17 cellular contexts compared by ENCODE assay signal in genomic region chr18:57738078-57738477, GRCh38.
A peak's percentile ranks its signal among the peaks of the same experiment; 100 is the strongest.
DNase-seq lines count a peak whose midpoint lies in the region; FAIRE-seq and TF ChIP-seq lines count a peak whose summit lies in the region.
"Had no signal": no experiment of that assay in that cellular context is flagged by ENCODE, and none has a peak within 500 bp of the region (broad histone marks: within the 10 kb centered on the region; RNA-seq: fewer than 3 reads in every experiment).

No MANE protein-coding gene starts in this region.

- no peak for TF ChIP-seq CTCF in astrocyte (IDR thresholded peaks at IDR 0.05; ENCODE audit: insufficient read depth, low read depth, low read length)
- TF ChIP-seq CTCF in hepatocyte (IDR thresholded peaks at IDR 0.05; ENCODE audit: poor library complexity): no peak
- TF ChIP-seq CTCF in smooth muscle cell (IDR thresholded peaks at IDR 0.05; ENCODE audit: borderline replicate concordance, insufficient read depth, poor library complexity, severe bottlenecking): no peak
- no peak for TF ChIP-seq CTCF in Caco-2 (IDR thresholded peaks at IDR 0.05; ENCODE audit: insufficient read depth in 1 of 2, low read depth in 1 of 2, low read length in 1 of 2, severe bottlenecking in 1 of 2, unreplicated experiment in 1 of 2)

- peak; percentile 27 for DNase-seq in GM23248
- no peak for DNase-seq in astrocyte (ENCODE audit: low read depth)
- DNase-seq in hepatocyte (ENCODE audit: low spot score): no peak
- no peak for DNase-seq in smooth muscle cell (lab: John Stamatoyannopoulos, UW; ENCODE audit: unreplicated experiment)
- DNase-seq in NCI-H2029 treated with DMSO at 0.1 percent for 48 hours (lab: John Stamatoyannopoulos, UW): no peak
- no peak for DNase-seq in NCI-H187 (lab: John Stamatoyannopoulos, UW)
- DNase-seq in Caco-2: no peak
- no peak for DNase-seq in NCI-H2081 (lab: John Stamatoyannopoulos, UW)
- DNase-seq: activated CD4-positive, alpha-beta T cell treated with anti-CD3 and anti-CD28 coated beads, Interleukin-2, amount 50 U/mL, for 4 hours; BE2C; effector CD8-positive, alpha-beta T cell; NCI-H1105 treated with DMSO at 0.1 percent for 48 hours; NCI-H524 had no signal

- H3K4me2 ChIP-seq in GM23248 (ENCODE audit: unreplicated experiment): peak overlapping the region; percentile 88
- peak overlapping the region; percentile 69 for H3K4me2 ChIP-seq in astrocyte (ENCODE audit: low read length)
- H3K4me2 ChIP-seq in hepatocyte: peak overlapping the region; percentile 38
- H3K4me2 ChIP-seq in smooth muscle cell: peak overlapping the region; percentile 49

- CTCF ChIA-PET in Caco-2 (lab: Charles Lee): no interaction called here

- H3K4me3 ChIP-seq in GM23248 (peak overlapping the region; percentile 19), astrocyte (ENCODE audit: insufficient read depth, low read depth, low read length) (no peak overlapping the region), hepatocyte (no peak overlapping the region), smooth muscle cell (no peak overlapping the region), Caco-2 (ENCODE audit: low read depth, low read length) (no peak overlapping the region)
- H3K4me3 ChIP-seq: lung had no signal

- peaks cover 42% of the 10 kb centered on the region for H3F3A ChIP-seq in GM23248 (ENCODE audit: insufficient read depth)
- H3F3A ChIP-seq in smooth muscle cell (ENCODE audit: low read depth): peaks cover 5% of the 10 kb centered on the region

- no peaks in the 10 kb centered on the region for H3K9me3 ChIP-seq in GM23248 (ENCODE audit: low read depth)
- peaks cover 5% of the 10 kb centered on the region for H3K9me3 ChIP-seq in astrocyte (ENCODE audit: insufficient read depth, low read depth, low read length)
- H3K9me3 ChIP-seq in hepatocyte (ENCODE audit: low read depth): no peaks in the 10 kb centered on the region
- no peaks in the 10 kb centered on the region for H3K9me3 ChIP-seq in smooth muscle cell (replicated peaks; ENCODE audit: low read depth)
- H3K9me3 ChIP-seq in Caco-2: no peaks in the 10 kb centered on the region
- H3K9me3 ChIP-seq: BE2C had no signal

- H3K4me3 Mint-ChIP-seq in astrocyte (ENCODE audit: unreplicated experiment) (no peak overlapping the region), Caco-2 (ENCODE audit: unreplicated experiment) (no peak overlapping the region)
- H3K4me3 Mint-ChIP-seq: activated T-helper 1 cell treated with anti-CD3 and anti-CD28 coated beads, Interleukin-12 subunit alpha, Interleukin-12 subunit beta, Interleukin-2, Interleukin-4 antibody, amounts not matched to agents 30 ng/mL and 10 ng/mL and 1 ng/mL, durations not matched to agents 14 hours and 24 hours and 36 hours; T-helper 2 cell treated with Interferon-gamma antibody and Interleukin-4, amounts not matched to agents 5 μg/mL and 100 μg/mL, for 36 hours had no signal

- H3K27me3 ChIP-seq in GM23248 (replicated peaks; ENCODE audit: insufficient read depth) (no peaks in the 10 kb centered on the region), astrocyte (ENCODE audit: insufficient read depth, low read length) (no peaks in the 10 kb centered on the region), hepatocyte (no peaks in the 10 kb centered on the region), smooth muscle cell (ENCODE audit: low read depth) (no peaks in the 10 kb centered on the region), Caco-2 (replicated peaks; ENCODE audit: control insufficient read depth, insufficient read depth, low read length) (no peaks in the 10 kb centered on the region)
- H3K27me3 ChIP-seq: BE2C had no signal

- H3K79me2 ChIP-seq in GM23248 (ENCODE audit: insufficient read depth) (peaks cover 65% of the 10 kb centered on the region), astrocyte (ENCODE audit: insufficient read depth, low read length) (peaks cover 72% of the 10 kb centered on the region), hepatocyte (peaks cover 52% of the 10 kb centered on the region), smooth muscle cell (ENCODE audit: low read depth) (no peaks in the 10 kb centered on the region)

- H3K9ac ChIP-seq in GM23248 (peak overlapping the region; percentile 70), astrocyte (ENCODE audit: low read length) (peak overlapping the region; percentile 47), smooth muscle cell (ENCODE audit: low read depth) (no peak overlapping the region)

- H3K9me2 ChIP-seq in GM23248 (ENCODE audit: insufficient read depth) (no peaks in the 10 kb centered on the region), hepatocyte (replicated peaks; ENCODE audit: insufficient read depth) (no peaks in the 10 kb centered on the region)

- no peak overlapping the region for H2AFZ ChIP-seq in GM23248
- H2AFZ ChIP-seq in astrocyte (ENCODE audit: low read depth, low read length): no peak overlapping the region
- no peak overlapping the region for H2AFZ ChIP-seq in hepatocyte
- H2AFZ ChIP-seq in smooth muscle cell (ENCODE audit: low read depth): no peak overlapping the region

- H3K9me3 Mint-ChIP-seq in astrocyte (ENCODE audit: unreplicated experiment) (no peaks in the 10 kb centered on the region), Caco-2 (ENCODE audit: unreplicated experiment) (no peaks in the 10 kb centered on the region)

- H3K36me3 ChIP-seq in GM23248 (ENCODE audit: low read depth) (no peaks in the 10 kb centered on the region), astrocyte (ENCODE audit: insufficient read depth, low read length) (no peaks in the 10 kb centered on the region), hepatocyte (replicated peaks; ENCODE audit: insufficient read depth, low read depth) (no peaks in the 10 kb centered on the region), smooth muscle cell (ENCODE audit: low read depth) (no peaks in the 10 kb centered on the region), Caco-2 (ENCODE audit: control insufficient read depth, insufficient read depth, low read length) (no peaks in the 10 kb centered on the region)
- H3K36me3 ChIP-seq: BE2C had no signal

- POLR2A ChIA-PET in Caco-2 (lab: Charles Lee): no interaction called here

- intact Hi-C loops in Caco-2 (cut with micrococcal nuclease; ENCODE audit: unreplicated experiment): no loop called here

- H3K27me3 Mint-ChIP-seq in astrocyte (ENCODE audit: low read depth, unreplicated experiment) (no peaks in the 10 kb centered on the region), Caco-2 (ENCODE audit: insufficient read depth, unreplicated experiment) (no peaks in the 10 kb centered on the region)
- H3K27me3 Mint-ChIP-seq: IgD-negative memory B cell had no signal

- peak overlapping the region; percentile 82 for H3K27ac ChIP-seq in GM23248
- H3K27ac ChIP-seq in astrocyte (ENCODE audit: low read depth, low read length): peak overlapping the region; percentile 36
- H3K27ac ChIP-seq in hepatocyte: peak overlapping the region; percentile 56
- H3K27ac ChIP-seq in smooth muscle cell (ENCODE audit: low read depth): peak overlapping the region; percentile 74

- WGBS in GM23248 (ENCODE audit: low coverage in 1 of 2, low lambda C conversion rate in 2 of 2, missing lambda C conversion rate in 2 of 2), 2 experiments: 45 to 47% methylated on average over 7 of the region's 7 CpGs
- 72% methylated on average over 7 of the region's 7 CpGs for WGBS in hepatocyte (ENCODE audit: low lambda C conversion rate, missing lambda C conversion rate)
- WGBS in smooth muscle cell (ENCODE audit: low lambda C conversion rate): 26% methylated on average over 7 of the region's 7 CpGs

- H3K4me1 Mint-ChIP-seq in astrocyte (ENCODE audit: low read depth, unreplicated experiment) (peaks cover 10% of the 10 kb centered on the region), Caco-2 (ENCODE audit: low read depth, unreplicated experiment) (no peaks in the 10 kb centered on the region)

- FAIRE-seq in astrocyte (lab: Jason Lieb, UNC): no peak

- in situ Hi-C loops in GM23248 (cut with MboI): no loop called here

- H3K36me3 Mint-ChIP-seq in astrocyte (ENCODE audit: low read depth, unreplicated experiment): peaks cover 5% of the 10 kb centered on the region
- H3K36me3 Mint-ChIP-seq in Caco-2 (ENCODE audit: insufficient read depth, unreplicated experiment): peaks cover 2% of the 10 kb centered on the region

- H4K20me1 ChIP-seq in GM23248 (ENCODE audit: insufficient read depth): no peaks in the 10 kb centered on the region
- H4K20me1 ChIP-seq in astrocyte (ENCODE audit: insufficient read depth, low read length): peaks cover 3% of the 10 kb centered on the region
- H4K20me1 ChIP-seq in hepatocyte (ENCODE audit: insufficient read depth, poor library complexity, severe bottlenecking): no peaks in the 10 kb centered on the region
- peaks cover 3% of the 10 kb centered on the region for H4K20me1 ChIP-seq in smooth muscle cell (ENCODE audit: low read depth)

- H3K27ac Mint-ChIP-seq in astrocyte (ENCODE audit: unreplicated experiment) (no peak overlapping the region), Caco-2 (ENCODE audit: unreplicated experiment) (no peak overlapping the region)
- H3K27ac Mint-ChIP-seq: activated T-helper 1 cell treated with anti-CD3 and anti-CD28 coated beads, Interleukin-12 subunit alpha, Interleukin-12 subunit beta, Interleukin-2, Interleukin-4 antibody, amounts not matched to agents 30 ng/mL and 10 ng/mL and 1 ng/mL, durations not matched to agents 14 hours and 24 hours and 36 hours; IgD-negative memory B cell; T-helper 2 cell treated with Interferon-gamma antibody and Interleukin-4, amounts not matched to agents 5 μg/mL and 100 μg/mL, for 36 hours had no signal

- no TSS peak for BruUV-seq in Caco-2 (replicated peaks; lab: Mats Ljungman, UMichigan)

- H3K4me1 ChIP-seq in GM23248 (ENCODE audit: insufficient read depth): peaks cover 28% of the 10 kb centered on the region
- H3K4me1 ChIP-seq in astrocyte (ENCODE audit: insufficient read depth, low read length): peaks cover 24% of the 10 kb centered on the region
- peaks cover 12% of the 10 kb centered on the region for H3K4me1 ChIP-seq in hepatocyte (ENCODE audit: insufficient read depth)
- no peaks in the 10 kb centered on the region for H3K4me1 ChIP-seq in smooth muscle cell (ENCODE audit: low read depth)
- no peaks in the 10 kb centered on the region for H3K4me1 ChIP-seq in Caco-2
- H3K4me1 ChIP-seq: BE2C had no signal

Comparison
In these comparisons a context has a peak if more than half of its experiments do, and no peak if none do; other contexts are left out.
1. H3K4me2 ChIP-seq: peak in every context shown above with its lines; median percentile 88 in GM23248; 69 in astrocyte; 49 in smooth muscle cell; 38 in hepatocyte.